In the genomic region with DNA sequence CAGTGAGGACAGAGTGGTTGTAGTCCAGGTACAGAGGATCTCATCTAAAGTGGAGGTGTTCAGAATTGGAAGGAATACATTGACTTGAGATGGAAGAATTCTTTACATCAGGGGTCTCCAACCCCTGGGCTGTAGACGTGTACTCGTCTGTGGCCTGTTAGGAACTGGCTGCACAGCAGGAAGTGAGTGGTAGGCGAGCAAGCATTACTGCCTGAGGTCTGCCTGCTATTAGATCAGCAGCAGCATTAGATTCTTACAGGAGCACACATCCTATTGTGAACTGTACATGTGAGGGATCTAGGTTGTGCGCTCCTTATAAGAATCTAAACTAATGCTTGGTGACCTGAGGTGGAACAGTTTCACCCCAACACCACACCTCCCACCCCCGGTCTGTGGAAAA, we compare ENCODE assay signal across 2 cellular contexts.
TF ChIP-seq lines count a peak whose summit lies in the region.

No MANE protein-coding gene starts in this region.

TF ChIP-seq in IMR-90, 13 proteins besides CTCF, POLR2A, EP300 and RAD21:
- TF ChIP-seq MAFK (IDR thresholded peaks at IDR 0.05; ENCODE audit: low read depth, low read length) (no peak), BHLHE40 (IDR thresholded peaks at IDR 0.05; ENCODE audit: low read depth, low read length) (no peak), MXI1 (IDR thresholded peaks at IDR 0.05; ENCODE audit: borderline replicate concordance, low read depth, low read length) (no peak), CEBPB (IDR thresholded peaks at IDR 0.05; ENCODE audit: low read depth, low read length) (no peak)
- TF ChIP-seq, protein P1, sequence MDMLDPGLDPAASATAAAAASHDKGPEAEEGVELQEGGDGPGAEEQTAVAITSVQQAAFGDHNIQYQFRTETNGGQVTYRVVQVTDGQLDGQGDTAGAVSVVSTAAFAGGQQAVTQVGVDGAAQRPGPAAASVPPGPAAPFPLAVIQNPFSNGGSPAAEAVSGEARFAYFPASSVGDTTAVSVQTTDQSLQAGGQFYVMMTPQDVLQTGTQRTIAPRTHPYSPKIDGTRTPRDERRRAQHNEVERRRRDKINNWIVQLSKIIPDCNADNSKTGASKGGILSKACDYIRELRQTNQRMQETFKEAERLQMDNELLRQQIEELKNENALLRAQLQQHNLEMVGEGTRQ (IDR thresholded peaks at IDR 0.05; ENCODE audit: low read depth, low read length) = no peak
- TF ChIP-seq, protein P2, sequence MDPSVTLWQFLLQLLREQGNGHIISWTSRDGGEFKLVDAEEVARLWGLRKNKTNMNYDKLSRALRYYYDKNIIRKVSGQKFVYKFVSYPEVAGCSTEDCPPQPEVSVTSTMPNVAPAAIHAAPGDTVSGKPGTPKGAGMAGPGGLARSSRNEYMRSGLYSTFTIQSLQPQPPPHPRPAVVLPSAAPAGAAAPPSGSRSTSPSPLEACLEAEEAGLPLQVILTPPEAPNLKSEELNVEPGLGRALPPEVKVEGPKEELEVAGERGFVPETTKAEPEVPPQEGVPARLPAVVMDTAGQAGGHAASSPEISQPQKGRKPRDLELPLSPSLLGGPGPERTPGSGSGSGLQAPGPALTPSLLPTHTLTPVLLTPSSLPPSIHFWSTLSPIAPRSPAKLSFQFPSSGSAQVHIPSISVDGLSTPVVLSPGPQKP (IDR thresholded peaks at IDR 0.05; ENCODE audit: borderline replicate concordance, low read depth, low read length) = no peak

TF ChIP-seq in HepG2, 621 proteins besides CTCF, POLR2A, EP300 and RAD21:
- TF ChIP-seq, protein P3, sequence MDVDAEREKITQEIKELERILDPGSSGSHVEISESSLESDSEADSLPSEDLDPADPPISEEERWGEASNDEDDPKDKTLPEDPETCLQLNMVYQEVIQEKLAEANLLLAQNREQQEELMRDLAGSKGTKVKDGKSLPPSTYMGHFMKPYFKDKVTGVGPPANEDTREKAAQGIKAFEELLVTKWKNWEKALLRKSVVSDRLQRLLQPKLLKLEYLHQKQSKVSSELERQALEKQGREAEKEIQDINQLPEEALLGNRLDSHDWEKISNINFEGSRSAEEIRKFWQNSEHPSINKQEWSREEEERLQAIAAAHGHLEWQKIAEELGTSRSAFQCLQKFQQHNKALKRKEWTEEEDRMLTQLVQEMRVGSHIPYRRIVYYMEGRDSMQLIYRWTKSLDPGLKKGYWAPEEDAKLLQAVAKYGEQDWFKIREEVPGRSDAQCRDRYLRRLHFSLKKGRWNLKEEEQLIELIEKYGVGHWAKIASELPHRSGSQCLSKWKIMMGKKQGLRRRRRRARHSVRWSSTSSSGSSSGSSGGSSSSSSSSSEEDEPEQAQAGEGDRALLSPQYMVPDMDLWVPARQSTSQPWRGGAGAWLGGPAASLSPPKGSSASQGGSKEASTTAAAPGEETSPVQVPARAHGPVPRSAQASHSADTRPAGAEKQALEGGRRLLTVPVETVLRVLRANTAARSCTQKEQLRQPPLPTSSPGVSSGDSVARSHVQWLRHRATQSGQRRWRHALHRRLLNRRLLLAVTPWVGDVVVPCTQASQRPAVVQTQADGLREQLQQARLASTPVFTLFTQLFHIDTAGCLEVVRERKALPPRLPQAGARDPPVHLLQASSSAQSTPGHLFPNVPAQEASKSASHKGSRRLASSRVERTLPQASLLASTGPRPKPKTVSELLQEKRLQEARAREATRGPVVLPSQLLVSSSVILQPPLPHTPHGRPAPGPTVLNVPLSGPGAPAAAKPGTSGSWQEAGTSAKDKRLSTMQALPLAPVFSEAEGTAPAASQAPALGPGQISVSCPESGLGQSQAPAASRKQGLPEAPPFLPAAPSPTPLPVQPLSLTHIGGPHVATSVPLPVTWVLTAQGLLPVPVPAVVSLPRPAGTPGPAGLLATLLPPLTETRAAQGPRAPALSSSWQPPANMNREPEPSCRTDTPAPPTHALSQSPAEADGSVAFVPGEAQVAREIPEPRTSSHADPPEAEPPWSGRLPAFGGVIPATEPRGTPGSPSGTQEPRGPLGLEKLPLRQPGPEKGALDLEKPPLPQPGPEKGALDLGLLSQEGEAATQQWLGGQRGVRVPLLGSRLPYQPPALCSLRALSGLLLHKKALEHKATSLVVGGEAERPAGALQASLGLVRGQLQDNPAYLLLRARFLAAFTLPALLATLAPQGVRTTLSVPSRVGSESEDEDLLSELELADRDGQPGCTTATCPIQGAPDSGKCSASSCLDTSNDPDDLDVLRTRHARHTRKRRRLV (CRISPR knock-in tag; IDR thresholded peaks at IDR 0.05) = no peak
- no peak for TF ChIP-seq IKZF1 (IDR thresholded peaks at IDR 0.05)
- no peak for TF ChIP-seq ZNF446 (CRISPR knock-in tag; IDR thresholded peaks at IDR 0.05)
- TF ChIP-seq, protein P4, sequence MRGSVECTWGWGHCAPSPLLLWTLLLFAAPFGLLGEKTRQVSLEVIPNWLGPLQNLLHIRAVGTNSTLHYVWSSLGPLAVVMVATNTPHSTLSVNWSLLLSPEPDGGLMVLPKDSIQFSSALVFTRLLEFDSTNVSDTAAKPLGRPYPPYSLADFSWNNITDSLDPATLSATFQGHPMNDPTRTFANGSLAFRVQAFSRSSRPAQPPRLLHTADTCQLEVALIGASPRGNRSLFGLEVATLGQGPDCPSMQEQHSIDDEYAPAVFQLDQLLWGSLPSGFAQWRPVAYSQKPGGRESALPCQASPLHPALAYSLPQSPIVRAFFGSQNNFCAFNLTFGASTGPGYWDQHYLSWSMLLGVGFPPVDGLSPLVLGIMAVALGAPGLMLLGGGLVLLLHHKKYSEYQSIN (CRISPR knock-in tag; IDR thresholded peaks at IDR 0.05; ENCODE audit: borderline replicate concordance) = no peak
- TF ChIP-seq MIXL1 (CRISPR knock-in tag; IDR thresholded peaks at IDR 0.05) = no peak
- TF ChIP-seq, protein P5, sequence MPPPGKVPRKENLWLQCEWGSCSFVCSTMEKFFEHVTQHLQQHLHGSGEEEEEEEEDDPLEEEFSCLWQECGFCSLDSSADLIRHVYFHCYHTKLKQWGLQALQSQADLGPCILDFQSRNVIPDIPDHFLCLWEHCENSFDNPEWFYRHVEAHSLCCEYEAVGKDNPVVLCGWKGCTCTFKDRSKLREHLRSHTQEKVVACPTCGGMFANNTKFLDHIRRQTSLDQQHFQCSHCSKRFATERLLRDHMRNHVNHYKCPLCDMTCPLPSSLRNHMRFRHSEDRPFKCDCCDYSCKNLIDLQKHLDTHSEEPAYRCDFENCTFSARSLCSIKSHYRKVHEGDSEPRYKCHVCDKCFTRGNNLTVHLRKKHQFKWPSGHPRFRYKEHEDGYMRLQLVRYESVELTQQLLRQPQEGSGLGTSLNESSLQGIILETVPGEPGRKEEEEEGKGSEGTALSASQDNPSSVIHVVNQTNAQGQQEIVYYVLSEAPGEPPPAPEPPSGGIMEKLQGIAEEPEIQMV (CRISPR knock-in tag; IDR thresholded peaks at IDR 0.05; ENCODE audit: low read depth) = no peak
- no peak for TF ChIP-seq NFRKB (IDR thresholded peaks at IDR 0.05)
- no peak for TF ChIP-seq SIX4 (CRISPR knock-in tag; IDR thresholded peaks at IDR 0.05)
- TF ChIP-seq NPAS2 (CRISPR knock-in tag; IDR thresholded peaks at IDR 0.05; ENCODE audit: borderline replicate concordance) = no peak
- no peak for TF ChIP-seq NFKB2 (CRISPR knock-in tag; IDR thresholded peaks at IDR 0.05; ENCODE audit: borderline replicate concordance)
- TF ChIP-seq, protein P6, sequence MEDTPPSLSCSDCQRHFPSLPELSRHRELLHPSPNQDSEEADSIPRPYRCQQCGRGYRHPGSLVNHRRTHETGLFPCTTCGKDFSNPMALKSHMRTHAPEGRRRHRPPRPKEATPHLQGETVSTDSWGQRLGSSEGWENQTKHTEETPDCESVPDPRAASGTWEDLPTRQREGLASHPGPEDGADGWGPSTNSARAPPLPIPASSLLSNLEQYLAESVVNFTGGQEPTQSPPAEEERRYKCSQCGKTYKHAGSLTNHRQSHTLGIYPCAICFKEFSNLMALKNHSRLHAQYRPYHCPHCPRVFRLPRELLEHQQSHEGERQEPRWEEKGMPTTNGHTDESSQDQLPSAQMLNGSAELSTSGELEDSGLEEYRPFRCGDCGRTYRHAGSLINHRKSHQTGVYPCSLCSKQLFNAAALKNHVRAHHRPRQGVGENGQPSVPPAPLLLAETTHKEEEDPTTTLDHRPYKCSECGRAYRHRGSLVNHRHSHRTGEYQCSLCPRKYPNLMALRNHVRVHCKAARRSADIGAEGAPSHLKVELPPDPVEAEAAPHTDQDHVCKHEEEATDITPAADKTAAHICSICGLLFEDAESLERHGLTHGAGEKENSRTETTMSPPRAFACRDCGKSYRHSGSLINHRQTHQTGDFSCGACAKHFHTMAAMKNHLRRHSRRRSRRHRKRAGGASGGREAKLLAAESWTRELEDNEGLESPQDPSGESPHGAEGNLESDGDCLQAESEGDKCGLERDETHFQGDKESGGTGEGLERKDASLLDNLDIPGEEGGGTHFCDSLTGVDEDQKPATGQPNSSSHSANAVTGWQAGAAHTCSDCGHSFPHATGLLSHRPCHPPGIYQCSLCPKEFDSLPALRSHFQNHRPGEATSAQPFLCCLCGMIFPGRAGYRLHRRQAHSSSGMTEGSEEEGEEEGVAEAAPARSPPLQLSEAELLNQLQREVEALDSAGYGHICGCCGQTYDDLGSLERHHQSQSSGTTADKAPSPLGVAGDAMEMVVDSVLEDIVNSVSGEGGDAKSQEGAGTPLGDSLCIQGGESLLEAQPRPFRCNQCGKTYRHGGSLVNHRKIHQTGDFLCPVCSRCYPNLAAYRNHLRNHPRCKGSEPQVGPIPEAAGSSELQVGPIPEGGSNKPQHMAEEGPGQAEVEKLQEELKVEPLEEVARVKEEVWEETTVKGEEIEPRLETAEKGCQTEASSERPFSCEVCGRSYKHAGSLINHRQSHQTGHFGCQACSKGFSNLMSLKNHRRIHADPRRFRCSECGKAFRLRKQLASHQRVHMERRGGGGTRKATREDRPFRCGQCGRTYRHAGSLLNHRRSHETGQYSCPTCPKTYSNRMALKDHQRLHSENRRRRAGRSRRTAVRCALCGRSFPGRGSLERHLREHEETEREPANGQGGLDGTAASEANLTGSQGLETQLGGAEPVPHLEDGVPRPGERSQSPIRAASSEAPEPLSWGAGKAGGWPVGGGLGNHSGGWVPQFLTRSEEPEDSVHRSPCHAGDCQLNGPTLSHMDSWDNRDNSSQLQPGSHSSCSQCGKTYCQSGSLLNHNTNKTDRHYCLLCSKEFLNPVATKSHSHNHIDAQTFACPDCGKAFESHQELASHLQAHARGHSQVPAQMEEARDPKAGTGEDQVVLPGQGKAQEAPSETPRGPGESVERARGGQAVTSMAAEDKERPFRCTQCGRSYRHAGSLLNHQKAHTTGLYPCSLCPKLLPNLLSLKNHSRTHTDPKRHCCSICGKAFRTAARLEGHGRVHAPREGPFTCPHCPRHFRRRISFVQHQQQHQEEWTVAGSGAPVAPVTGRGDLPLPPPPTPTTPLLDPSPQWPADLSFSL (CRISPR knock-in tag; IDR thresholded peaks at IDR 0.05) = no peak
- no peak for TF ChIP-seq MAF1 (CRISPR knock-in tag; IDR thresholded peaks at IDR 0.05; ENCODE audit: borderline replicate concordance)
- TF ChIP-seq ZEB1 (IDR thresholded peaks at IDR 0.05; ENCODE audit: insufficient replicate concordance, low read depth) = no peak
